ENCODE assay signal across 8 cellular contexts in genomic region chr1:51518033-51518729, GRCh38. TPM values are rescaled to one million over a fixed set of nuclear protein-coding genes. Genes with fewer than 3 reads are reported as not detected.
A peak's percentile ranks its signal among the peaks of the same experiment; 100 is the strongest.
DNase-seq lines count a peak whose midpoint lies in the region; ATAC-seq and TF ChIP-seq lines count a peak whose summit lies in the region.

No MANE protein-coding gene starts in this region.

- DNase-seq in NCI-H1417 (lab: John Stamatoyannopoulos, UW): peak; percentile 40 to 78 (median 60)
- DNase-seq in NCI-H1417 treated with DMSO at 0.1 percent for 48 hours (lab: John Stamatoyannopoulos, UW): no peak
- DNase-seq in NCI-H345 (lab: John Stamatoyannopoulos, UW): peak; percentile 63
- DNase-seq in activated CD8-positive, alpha-beta T cell treated with anti-CD3 and anti-CD28 coated beads, Interleukin-2, amount 10 ng/mL, durations not matched to agents 7 days and 5 days: peak; percentile 53
- peak; percentile 79 to 84 for DNase-seq in erythroblast (lab: John Stamatoyannopoulos, UW)
- DNase-seq in mucosa of gallbladder (ENCODE audit: low spot score): peak; percentile 65

- H3K36me3 ChIP-seq in thymus (ENCODE audit: control insufficient read depth, insufficient read depth): no peaks in the 10 kb centered on the region

- H3K27me3 ChIP-seq in thymus (ENCODE audit: control insufficient read depth, insufficient read depth): no peaks in the 10 kb centered on the region

- no peaks in the 10 kb centered on the region for H3K9me3 ChIP-seq in thymus (ENCODE audit: control insufficient read depth)

- CTCF ChIA-PET in activated CD8-positive, alpha-beta T cell treated with anti-CD3 and anti-CD28 coated beads, Interleukin-2, amount 10 ng/mL, durations not matched to agents 7 days and 5 days (lab: Charles Lee): interaction anchor here (1.3 kb wide), 1 partner anchor 51 kb away, joined by 5 read pairs; no protein-coding TSS in a partner anchor

- H3K4me3 ChIP-seq in thymus (ENCODE audit: low read length): peak overlapping the region; percentile 74

- no peaks in the 10 kb centered on the region for H3K9me3 Mint-ChIP-seq in activated CD8-positive, alpha-beta T cell treated with anti-CD3 and anti-CD28 coated beads, Interleukin-2, amount 10 ng/mL, durations not matched to agents 7 days and 5 days (ENCODE audit: insufficient read depth)

- H3K4me1 Mint-ChIP-seq in activated CD8-positive, alpha-beta T cell treated with anti-CD3 and anti-CD28 coated beads, Interleukin-2, amount 10 ng/mL, durations not matched to agents 7 days and 5 days (ENCODE audit: low read depth): peaks cover 59% of the 10 kb centered on the region

- peak overlapping the region; percentile 80 for H3K27ac Mint-ChIP-seq in activated CD8-positive, alpha-beta T cell treated with anti-CD3 and anti-CD28 coated beads, Interleukin-2, amount 10 ng/mL, durations not matched to agents 7 days and 5 days

- H3K27ac ChIP-seq in thymus (ENCODE audit: low read depth): peak overlapping the region; percentile 86

- H3K4me3 Mint-ChIP-seq in activated CD8-positive, alpha-beta T cell treated with anti-CD3 and anti-CD28 coated beads, Interleukin-2, amount 10 ng/mL, durations not matched to agents 7 days and 5 days: peak overlapping the region; percentile 80

- peaks cover 7% of the 10 kb centered on the region for H3K4me1 ChIP-seq in thymus (ENCODE audit: control insufficient read depth, insufficient read depth, low read length)

- under 1% methylated on average over 26 of the region's 26 CpGs for WGBS in thymus

- ATAC-seq in HG02623 (IDR thresholded peaks at IDR 0.05; ENCODE audit: unreplicated experiment): peak; percentile 26
- peak; percentile 38 for ATAC-seq in activated CD8-positive, alpha-beta T cell treated with anti-CD3 and anti-CD28 coated beads, Interleukin-2, amount 10 ng/mL, durations not matched to agents 7 days and 5 days

- TF ChIP-seq POLR2A in erythroblast (IDR thresholded peaks at IDR 0.05; ENCODE audit: low read length): peak; percentile 86

- H3K27me3 Mint-ChIP-seq in activated CD8-positive, alpha-beta T cell treated with anti-CD3 and anti-CD28 coated beads, Interleukin-2, amount 10 ng/mL, durations not matched to agents 7 days and 5 days (ENCODE audit: low read depth): no peaks in the 10 kb centered on the region

- POLR2A ChIA-PET in activated CD8-positive, alpha-beta T cell treated with anti-CD3 and anti-CD28 coated beads, Interleukin-2, amount 10 ng/mL, durations not matched to agents 7 days and 5 days (lab: Charles Lee): interaction anchor here (1.0 to 1.7 kb wide), 6 partner anchors 18 to 282 kb away, joined by 3 to 5 read pairs (median 5); partner anchors contain the start of gene RNF11

- peaks cover 3% of the 10 kb centered on the region for H3K36me3 Mint-ChIP-seq in activated CD8-positive, alpha-beta T cell treated with anti-CD3 and anti-CD28 coated beads, Interleukin-2, amount 10 ng/mL, durations not matched to agents 7 days and 5 days (ENCODE audit: low read depth)

RNA-seq across cellular contexts. Expression of gene EPS15, which starts 0.9 kb away (rescaled TPM):
- 10 to 100 TPM; 57.2 to 58.4 TPM for total RNA-seq in activated CD8-positive, alpha-beta T cell treated with anti-CD3 and anti-CD28 coated beads, Interleukin-2, amount 10 ng/mL, durations not matched to agents 7 days and 5 days
- total RNA-seq in mucosa of gallbladder: 67.0 TPM
- 35.3 TPM for polyA plus RNA-seq in thymus
